ENCODE assay signal across 1 cellular context in genomic region chr1:167056529-167057296, GRCh38.
TF ChIP-seq lines count a peak whose summit lies in the region.

No MANE protein-coding gene starts in this region.

TF ChIP-seq in WTC11, 78 proteins besides CTCF, POLR2A, EP300 and RAD21 (continued from another document):
- TF ChIP-seq, protein P1, sequence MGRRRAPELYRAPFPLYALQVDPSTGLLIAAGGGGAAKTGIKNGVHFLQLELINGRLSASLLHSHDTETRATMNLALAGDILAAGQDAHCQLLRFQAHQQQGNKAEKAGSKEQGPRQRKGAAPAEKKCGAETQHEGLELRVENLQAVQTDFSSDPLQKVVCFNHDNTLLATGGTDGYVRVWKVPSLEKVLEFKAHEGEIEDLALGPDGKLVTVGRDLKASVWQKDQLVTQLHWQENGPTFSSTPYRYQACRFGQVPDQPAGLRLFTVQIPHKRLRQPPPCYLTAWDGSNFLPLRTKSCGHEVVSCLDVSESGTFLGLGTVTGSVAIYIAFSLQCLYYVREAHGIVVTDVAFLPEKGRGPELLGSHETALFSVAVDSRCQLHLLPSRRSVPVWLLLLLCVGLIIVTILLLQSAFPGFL (CRISPR knock-in tag; IDR thresholded peaks at IDR 0.05; ENCODE audit: borderline replicate concordance), result no peak
- TF ChIP-seq ETV6 (CRISPR knock-in tag; IDR thresholded peaks at IDR 0.05) (no peak), ZNF138 (CRISPR knock-in tag; conservative IDR thresholded peaks at IDR 0.05) (no peak)
